In genomic region chr17:75074532-75074931, GRCh38 we compare ENCODE assay signal across 1 cellular context.
A peak's percentile ranks its signal among the peaks of the same experiment; 100 is the strongest.
TF ChIP-seq lines count a peak whose summit lies in the region.

No MANE protein-coding gene starts in this region.

TF ChIP-seq in K562, 482 proteins besides CTCF, POLR2A, EP300 and RAD21 (continued from another document):
- TF ChIP-seq DEAF1 (CRISPR knock-in tag; IDR thresholded peaks at IDR 0.05) (no peak), FUS (optimal IDR thresholded peaks at IDR 0.05; ENCODE audit: low read depth, low read length) (no peak), RBM39 (optimal IDR thresholded peaks at IDR 0.05; ENCODE audit: low read depth, low read length) (no peak), MTA3 (IDR thresholded peaks at IDR 0.05; ENCODE audit: borderline replicate concordance) (peak; percentile 53; the same call in 1 of the 2 replicates), TRIM24 (IDR thresholded peaks at IDR 0.05) (no peak), POLR3A (IDR thresholded peaks at IDR 0.05; ENCODE audit: borderline replicate concordance, extremely low read depth, insufficient read depth, insufficient read length) (no peak), CBFB (CRISPR knock-in tag; IDR thresholded peaks at IDR 0.05) (no peak), E2F5 (CRISPR knock-in tag; IDR thresholded peaks at IDR 0.05) (no peak), RBM25 (IDR thresholded peaks at IDR 0.05; ENCODE audit: low read depth, low read length, severe bottlenecking) (no peak), PYGO2 (tag; IDR thresholded peaks at IDR 0.05) (no peak), NFIC (IDR thresholded peaks at IDR 0.05) (no peak), SMARCA5 (IDR thresholded peaks at IDR 0.05) (no peak), NKRF (IDR thresholded peaks at IDR 0.05; ENCODE audit: borderline replicate concordance) (no peak), ZNF609 (CRISPR knock-in tag; IDR thresholded peaks at IDR 0.05; ENCODE audit: borderline replicate concordance) (no peak)
